Comparison of ENCODE assay signal across 9 cellular contexts in genomic region chr2:27888790-27889189, GRCh38. TPM values are rescaled to one million over a fixed set of nuclear protein-coding genes. Genes with fewer than 3 reads are reported as not detected.
A peak's percentile ranks its signal among the peaks of the same experiment; 100 is the strongest.
DNase-seq lines count a peak whose midpoint lies in the region; ATAC-seq and TF ChIP-seq lines count a peak whose summit lies in the region.
"Had no signal": no experiment of that assay in that cellular context is flagged by ENCODE, and none has a peak within 500 bp of the region (broad histone marks: within the 10 kb centered on the region; RNA-seq: fewer than 3 reads in every experiment).

No MANE protein-coding gene starts in this region.

- H3K4me1 Mint-ChIP-seq in chondrocyte (ENCODE audit: low read depth): peaks cover 75% of the 10 kb centered on the region
- H3K4me1 Mint-ChIP-seq in natural killer cell treated with Interleukin-12 subunit alpha and Interleukin-12 subunit beta and Interleukin-15 and Interleukin-18, amount 100 ng/mL, for 72 hours (ENCODE audit: low read depth in 2 of 2): peaks cover 25 to 45% of the 10 kb centered on the region in 2 donors

- intact Hi-C loops in stomach (cut with DNase I; ENCODE audit: low total_unique reads): no loop called here

- H3K9me3 Mint-ChIP-seq in chondrocyte (ENCODE audit: low read depth): no peaks in the 10 kb centered on the region
- no peaks in the 10 kb centered on the region for H3K9me3 Mint-ChIP-seq in natural killer cell treated with Interleukin-12 subunit alpha and Interleukin-12 subunit beta and Interleukin-15 and Interleukin-18, amount 100 ng/mL, for 72 hours

- no peak overlapping the region for H3K9ac ChIP-seq in Loucy (ENCODE audit: low read depth, low read length, poor library complexity, severe bottlenecking)

- H4K20me1 ChIP-seq in Loucy (ENCODE audit: insufficient read depth, low read length, poor library complexity, severe bottlenecking): no peaks in the 10 kb centered on the region

- TF ChIP-seq CTCF in Loucy (conservative IDR thresholded peaks at IDR 0.05; ENCODE audit: low read length) (no peak), chondrocyte (IDR thresholded peaks at IDR 0.05) (no peak), stomach (IDR thresholded peaks at IDR 0.05) (no peak)

- ATAC-seq in natural killer cell treated with Interleukin-12 subunit alpha and Interleukin-12 subunit beta and Interleukin-15 and Interleukin-18, amount 100 ng/mL, for 72 hours: no peak
- ATAC-seq in HG03139 (IDR thresholded peaks at IDR 0.05; ENCODE audit: unreplicated experiment): no peak

- peak overlapping the region; percentile 100 for H3K27ac Mint-ChIP-seq in chondrocyte (ENCODE audit: unreplicated experiment)
- H3K27ac Mint-ChIP-seq in natural killer cell treated with Interleukin-12 subunit alpha and Interleukin-12 subunit beta and Interleukin-15 and Interleukin-18, amount 100 ng/mL, for 72 hours: peak overlapping the region; percentile 97 to 99

- no peak overlapping the region for H2AFZ ChIP-seq in Loucy (ENCODE audit: low read length)

- H3K4me3 ChIP-seq in Loucy (ENCODE audit: low read length, poor library complexity, severe bottlenecking) (peak overlapping the region; percentile 81), stomach (peak overlapping the region in 1 of 4 donors; percentile 87)

- H3K27me3 ChIP-seq in Loucy (ENCODE audit: insufficient read depth, low read length, poor library complexity, severe bottlenecking): no peaks in the 10 kb centered on the region
- no peaks in the 10 kb centered on the region for H3K27me3 ChIP-seq in stomach

- DNase-seq in AG20443 (ENCODE audit: low spot score): peak; percentile 44
- no peak for DNase-seq in chondrocyte (ENCODE audit: low spot score)
- no peak for DNase-seq in natural killer cell treated with Interleukin-12 subunit alpha and Interleukin-12 subunit beta and Interleukin-15 and Interleukin-18, amount 100 ng/mL, for 72 hours (ENCODE audit: low spot score)
- DNase-seq in cerebellar nuclear complex (lab: John Stamatoyannopoulos, UW): no peak
- DNase-seq in NCI-H146 (lab: John Stamatoyannopoulos, UW): no peak
- DNase-seq in stomach: no peak
- DNase-seq: NCI-H1105 had no signal

- no peak overlapping the region for H3K4me2 ChIP-seq in Loucy (ENCODE audit: low read depth, low read length, poor library complexity, severe bottlenecking)

- TF ChIP-seq POLR2A in stomach (IDR thresholded peaks at IDR 0.05): no peak

- no peaks in the 10 kb centered on the region for H3K27me3 Mint-ChIP-seq in chondrocyte (ENCODE audit: low read depth)
- H3K27me3 Mint-ChIP-seq in natural killer cell treated with Interleukin-12 subunit alpha and Interleukin-12 subunit beta and Interleukin-15 and Interleukin-18, amount 100 ng/mL, for 72 hours: no peaks in the 10 kb centered on the region

- H3K36me3 Mint-ChIP-seq in chondrocyte (ENCODE audit: low read depth): no peaks in the 10 kb centered on the region
- H3K36me3 Mint-ChIP-seq in natural killer cell treated with Interleukin-12 subunit alpha and Interleukin-12 subunit beta and Interleukin-15 and Interleukin-18, amount 100 ng/mL, for 72 hours: no peaks in the 10 kb centered on the region

- H3F3A ChIP-seq in Loucy (ENCODE audit: low read depth): no peaks in the 10 kb centered on the region

- TF ChIP-seq EP300 in stomach (IDR thresholded peaks at IDR 0.05): no peak

- peak overlapping the region; percentile 98 for H3K4me3 Mint-ChIP-seq in chondrocyte (ENCODE audit: unreplicated experiment)
- peak overlapping the region; percentile 99 for H3K4me3 Mint-ChIP-seq in natural killer cell treated with Interleukin-12 subunit alpha and Interleukin-12 subunit beta and Interleukin-15 and Interleukin-18, amount 100 ng/mL, for 72 hours

- 64 to 75% (median 65%) methylated on average over 3 of the region's 3 CpGs for WGBS in stomach, 5 donors

- H3K36me3 ChIP-seq in Loucy (ENCODE audit: insufficient read depth, low read length): no peaks in the 10 kb centered on the region
- no peaks in the 10 kb centered on the region for H3K36me3 ChIP-seq in stomach

- H3K79me2 ChIP-seq in Loucy (ENCODE audit: insufficient read depth, low read length): peaks cover 17% of the 10 kb centered on the region

- H3K9me3 ChIP-seq in Loucy (ENCODE audit: insufficient read depth, low read depth, low read length) (no peaks in the 10 kb centered on the region), stomach (no peaks in the 10 kb centered on the region)

- H3K4me1 ChIP-seq in Loucy (ENCODE audit: insufficient read depth, low read length, poor library complexity, severe bottlenecking) (peaks cover 25% of the 10 kb centered on the region), stomach (peaks cover 0 to 42% (median 26%) of the 10 kb centered on the region in 4 donors)

- no peaks in the 10 kb centered on the region for H3K9me2 ChIP-seq in Loucy (replicated peaks; ENCODE audit: low read depth, low read length)

- peak overlapping the region in 2 of 5 donors; percentile 92 to 99 for H3K27ac ChIP-seq in stomach

RNA-seq across cellular contexts. Expression of gene RBKS, which starts 1.4 kb away (rescaled TPM):
- 0.45 to 1.3 TPM (median 0.49 TPM) in 3 replicates for total RNA-seq in chondrocyte
- total RNA-seq in natural killer cell treated with Interleukin-12 subunit alpha and Interleukin-12 subunit beta and Interleukin-15 and Interleukin-18, amount 100 ng/mL, for 72 hours: 1 to 10 TPM; 3.1 to 4.5 TPM
- 1 to 10 TPM in 2 of 5 donors, not detected in 3; 2.7 to 2.9 TPM for total RNA-seq in stomach
- 1 to 10 TPM in 2 of 3 donors, under 1 TPM in 1; 0.76 to 1.9 (median 1.4) TPM for polyA plus RNA-seq in stomach

RNA-seq across cellular contexts. Expression of gene BABAM2, which starts 1.7 kb away (rescaled TPM):
- total RNA-seq in chondrocyte (33.0 to 34.0 TPM (median 33.9 TPM) in 3 replicates), stomach (10 to 100 TPM; 14.2 to 41.4 (median 24.1) TPM)
- total RNA-seq in natural killer cell treated with Interleukin-12 subunit alpha and Interleukin-12 subunit beta and Interleukin-15 and Interleukin-18, amount 100 ng/mL, for 72 hours: 10 to 100 TPM; 53.8 to 66.6 TPM
- 10 to 100 TPM; 16.0 to 24.3 (median 16.2) TPM for polyA plus RNA-seq in stomach
